29 cellular contexts compared by ENCODE assay signal in the genomic region with DNA sequence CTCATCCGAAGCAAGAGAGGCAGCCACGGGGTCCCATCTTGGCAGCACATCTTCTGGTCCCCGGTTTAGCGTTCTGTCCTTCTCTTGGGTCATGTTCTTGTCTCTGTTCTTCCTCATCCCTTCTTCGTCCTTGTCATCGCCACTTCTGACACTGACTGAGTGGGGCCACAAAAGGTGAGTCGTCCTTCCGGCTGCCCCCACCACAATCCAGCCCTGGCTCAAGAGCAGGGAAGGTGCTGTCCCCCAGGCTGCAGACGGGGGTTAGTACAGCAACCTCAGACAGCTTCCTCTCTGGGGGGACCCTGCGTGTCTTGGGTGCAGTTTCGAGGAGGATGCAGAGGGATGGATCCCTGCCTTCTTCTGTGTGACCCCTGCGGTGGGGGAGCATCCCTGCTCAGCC. TPM values are rescaled to one million over a fixed set of nuclear protein-coding genes. Genes with fewer than 3 reads are reported as not detected.
"Had no signal": no experiment of that assay in that cellular context is flagged by ENCODE, and none has a peak within 500 bp of the region (broad histone marks: within the 10 kb centered on the region; RNA-seq: fewer than 3 reads in every experiment).

No MANE protein-coding gene starts in this region.

- H3K9me3 Mint-ChIP-seq: activated CD4-positive, alpha-beta memory T cell treated with anti-CD3 and anti-CD28 coated beads, Interleukin-2, amount 10 ng/mL, durations not matched to agents 7 days and 5 days; activated CD4-positive, alpha-beta T cell treated with anti-CD3 and anti-CD28 coated beads, Interleukin-2, amount 10 ng/mL, durations not matched to agents 7 days and 5 days; activated naive CD8-positive, alpha-beta T cell treated with anti-CD3 and anti-CD28 coated beads, Interleukin-2, amount 10 ng/mL, durations not matched to agents 7 days and 5 days; activated T-helper 2 cell treated with anti-CD3 and anti-CD28 coated beads, Interferon-gamma antibody, Interleukin-2, Interleukin-4, amounts not matched to agents 10 μg/mL and 5 μg/mL and 100 μg/mL, durations not matched to agents 14 hours and 24 hours and 36 hours; nephron had no signal

- H3K4me3 Mint-ChIP-seq: activated CD4-positive, alpha-beta memory T cell treated with anti-CD3 and anti-CD28 coated beads, Interleukin-2, amount 10 ng/mL, durations not matched to agents 7 days and 5 days; activated CD4-positive, alpha-beta T cell treated with anti-CD3 and anti-CD28 coated beads, Interleukin-2, amount 10 ng/mL, durations not matched to agents 7 days and 5 days; activated CD8-positive, alpha-beta memory T cell treated with anti-CD3 and anti-CD28 coated beads, Interleukin-2, amount 10 ng/mL, durations not matched to agents 7 days and 5 days; activated naive CD8-positive, alpha-beta T cell treated with anti-CD3 and anti-CD28 coated beads, Interleukin-2, amount 10 ng/mL, durations not matched to agents 7 days and 5 days; nephron; stimulated activated naive B cell treated with anti-CD40 and anti-IgM and Interleukin-4, amounts not matched to agents 10 μg/mL and 1 μg/mL and 100 μg/mL, for 72 hours had no signal

- H3K27ac Mint-ChIP-seq: activated CD4-positive, alpha-beta memory T cell treated with anti-CD3 and anti-CD28 coated beads, Interleukin-2, amount 10 ng/mL, durations not matched to agents 7 days and 5 days; activated CD4-positive, alpha-beta T cell treated with anti-CD3 and anti-CD28 coated beads, Interleukin-2, amount 10 ng/mL, durations not matched to agents 7 days and 5 days; activated CD8-positive, alpha-beta memory T cell treated with anti-CD3 and anti-CD28 coated beads, Interleukin-2, amount 10 ng/mL, durations not matched to agents 7 days and 5 days; activated naive CD8-positive, alpha-beta T cell treated with anti-CD3 and anti-CD28 coated beads, Interleukin-2, amount 10 ng/mL, durations not matched to agents 7 days and 5 days; activated T-helper 2 cell treated with anti-CD3 and anti-CD28 coated beads, Interferon-gamma antibody, Interleukin-2, Interleukin-4, amounts not matched to agents 10 μg/mL and 5 μg/mL and 100 μg/mL, durations not matched to agents 14 hours and 24 hours and 36 hours; nephron; stimulated activated naive B cell treated with anti-CD40 and anti-IgM and Interleukin-4, amounts not matched to agents 10 μg/mL and 1 μg/mL and 100 μg/mL, for 72 hours had no signal

- H3K27me3 Mint-ChIP-seq: activated CD4-positive, alpha-beta memory T cell treated with anti-CD3 and anti-CD28 coated beads, Interleukin-2, amount 10 ng/mL, durations not matched to agents 7 days and 5 days; activated CD4-positive, alpha-beta T cell treated with anti-CD3 and anti-CD28 coated beads, Interleukin-2, amount 10 ng/mL, durations not matched to agents 7 days and 5 days; activated CD8-positive, alpha-beta memory T cell treated with anti-CD3 and anti-CD28 coated beads, Interleukin-2, amount 10 ng/mL, durations not matched to agents 7 days and 5 days; activated naive CD8-positive, alpha-beta T cell treated with anti-CD3 and anti-CD28 coated beads, Interleukin-2, amount 10 ng/mL, durations not matched to agents 7 days and 5 days; stimulated activated naive B cell treated with anti-CD40 and anti-IgM and Interleukin-4, amounts not matched to agents 10 μg/mL and 1 μg/mL and 100 μg/mL, for 72 hours had no signal

- DNase-seq: activated CD4-positive, alpha-beta memory T cell treated with anti-CD3 and anti-CD28 coated beads, Interleukin-2, amount 10 ng/mL, durations not matched to agents 7 days and 5 days; activated CD4-positive, alpha-beta T cell treated with anti-CD3 and anti-CD28 coated beads, Interleukin-2, amount 10 ng/mL, durations not matched to agents 7 days and 5 days; activated CD8-positive, alpha-beta memory T cell treated with anti-CD3 and anti-CD28 coated beads, Interleukin-2, amount 10 ng/mL, durations not matched to agents 7 days and 5 days; activated naive CD8-positive, alpha-beta T cell treated with anti-CD3 and anti-CD28 coated beads, Interleukin-2, amount 10 ng/mL, durations not matched to agents 7 days and 5 days; activated T-cell treated with anti-CD3 and anti-CD28 coated beads, Interleukin-2, amount 50 U/mL, for 48 hours; amniotic stem cell; central memory CD4-positive, alpha-beta T cell; effector CD4-positive, alpha-beta T cell; foreskin keratinocyte; kidney glomerular epithelial cell; left lung; lower lobe of right lung; mesendoderm; pancreas; psoas muscle; sigmoid colon; small intestine; stimulated activated CD4-positive, alpha-beta T cell treated with anti-CD3 and anti-CD28 coated beads, Interleukin-1b, Interleukin-23, amount 100 ng/mL, for 48 hours; stimulated activated CD4-positive, alpha-beta T cell treated with anti-CD3 and anti-CD28 coated beads, Interleukin-4, amount 100 ng/mL, for 4 hours; stimulated activated CD8-positive, alpha-beta memory T cell treated with anti-CD3 and anti-CD28 coated beads, Interleukin-4, amount 100 ng/mL, for 48 hours; stimulated activated naive B cell treated with anti-CD40 and anti-IgM and Interleukin-4, amounts not matched to agents 10 μg/mL and 1 μg/mL and 100 μg/mL, for 72 hours had no signal

- ATAC-seq: activated CD8-positive, alpha-beta memory T cell treated with anti-CD3 and anti-CD28 coated beads, Interleukin-2, amount 10 ng/mL, durations not matched to agents 7 days and 5 days; foreskin keratinocyte; heart left ventricle; left lung; lower lobe of right lung; psoas muscle; stimulated activated naive B cell treated with anti-CD40 and anti-IgM and Interleukin-4, amounts not matched to agents 10 μg/mL and 1 μg/mL and 100 μg/mL, for 72 hours had no signal

RNA-seq across cellular contexts. Expression of a gene that starts 30.0 kb away (rescaled TPM):
- total RNA-seq: activated CD4-positive, alpha-beta memory T cell treated with anti-CD3 and anti-CD28 coated beads, Interleukin-2, amount 10 ng/mL, durations not matched to agents 7 days and 5 days; activated CD4-positive, alpha-beta T cell treated with anti-CD3 and anti-CD28 coated beads, Interleukin-2, amount 10 ng/mL, durations not matched to agents 7 days and 5 days; activated CD8-positive, alpha-beta memory T cell treated with anti-CD3 and anti-CD28 coated beads, Interleukin-2, amount 10 ng/mL, durations not matched to agents 7 days and 5 days; activated naive CD8-positive, alpha-beta T cell treated with anti-CD3 and anti-CD28 coated beads, Interleukin-2, amount 10 ng/mL, durations not matched to agents 7 days and 5 days; activated T-helper 2 cell treated with anti-CD3 and anti-CD28 coated beads, Interferon-gamma antibody, Interleukin-2, Interleukin-4, amounts not matched to agents 10 μg/mL and 5 μg/mL and 100 μg/mL, durations not matched to agents 14 hours and 24 hours and 36 hours; esophagus muscularis mucosa; foreskin keratinocyte; heart left ventricle; left lung; lower lobe of right lung; mononuclear cell; pancreas; psoas muscle; sigmoid colon; T-helper 1 cell treated with Interleukin-12 subunit alpha and Interleukin-12 subunit beta and Interleukin-4 antibody, amounts not matched to agents 30 ng/mL and 1 ng/mL, for 36 hours; temporal lobe; tibial nerve had no signal
